22 cellular contexts compared by ENCODE assay signal in genomic region chr3:133749427-133750200, GRCh38. TPM values are rescaled to one million over a fixed set of nuclear protein-coding genes. Genes with fewer than 3 reads are reported as not detected.
DNase-seq lines count a peak whose midpoint lies in the region; ATAC-seq, FAIRE-seq and TF ChIP-seq lines count a peak whose summit lies in the region.
"Had no signal": no experiment of that assay in that cellular context is flagged by ENCODE, and none has a peak within 500 bp of the region (broad histone marks: within the 10 kb centered on the region; RNA-seq: fewer than 3 reads in every experiment).

No MANE protein-coding gene starts in this region.

- peaks cover 0 to 9% of the 10 kb centered on the region in 2 experiments; a peak in 1 of 5 replicates for H3K27me3 ChIP-seq in K562 (ENCODE audit: control insufficient read depth in 2 of 2, insufficient read depth in 2 of 2, low read length in 2 of 2)
- H3K27me3 ChIP-seq in esophagus squamous epithelium, result peaks cover 0 to 25% (median 0%) of the 10 kb centered on the region in 4 donors
- H3K27me3 ChIP-seq in liver (ENCODE audit: control insufficient read depth in 4 of 4, insufficient read depth in 4 of 4, low read length in 3 of 4), result no peaks in the 10 kb centered on the region

- H4K20me1 ChIP-seq in K562 (replicated peaks; ENCODE audit: control insufficient read depth, insufficient read depth, low read length), result no peaks in the 10 kb centered on the region

- no peak overlapping the region for H3K4me2 ChIP-seq in K562 (ENCODE audit: insufficient read depth, low read length)

- H3K9ac ChIP-seq in K562 (ENCODE audit: insufficient read depth in 1 of 2, low read depth in 2 of 2, low read length in 2 of 2), result no peak overlapping the region
- H3K9ac ChIP-seq in liver (ENCODE audit: low read depth in 1 of 2, low read length in 2 of 2), result peak overlapping the region in 1 of 2 donors; percentile 42

- intact Hi-C loops in K562 (cut with micrococcal nuclease) (loop anchor here (5.0 kb wide), 1 partner anchor 87 kb away; the partner anchor contains the start of gene TOPBP1), esophagus squamous epithelium (cut with DNase I) (no loop called here)

- H3K79me2 ChIP-seq in K562 (ENCODE audit: control insufficient read depth, insufficient read depth, low read length), result no peaks in the 10 kb centered on the region

- TF ChIP-seq CTCF in K562 (IDR thresholded peaks at IDR 0.05 in 2 of 3, conservative IDR thresholded peaks at IDR 0.05 in 1 of 3; ENCODE audit: insufficient read depth in 2 of 3, low read depth in 1 of 3, low read length in 3 of 3) (no peak), esophagus squamous epithelium (IDR thresholded peaks at IDR 0.05) (no peak), liver (IDR thresholded peaks at IDR 0.05; ENCODE audit: low read depth, low read length, missing input control) (no peak)

- H3K4me3 ChIP-seq in K562 (no peak overlapping the region), esophagus squamous epithelium (no peak overlapping the region), liver (ENCODE audit: low read depth in 1 of 3, low read length in 3 of 3) (peak overlapping the region; percentile 14 to 52 (median 25))
- H3K4me3 ChIP-seq: SJSA1 had no signal

- H3K9me3 ChIP-seq in K562 (replicated peaks; ENCODE audit: control insufficient read depth, insufficient read depth, low read depth, low read length), result no peaks in the 10 kb centered on the region
- H3K9me3 ChIP-seq in esophagus squamous epithelium, result no peaks in the 10 kb centered on the region
- H3K9me3 ChIP-seq in liver (ENCODE audit: control insufficient read depth in 4 of 4, low read length in 3 of 4), result no peaks in the 10 kb centered on the region
- H3K9me3 ChIP-seq: SJSA1 had no signal

- FAIRE-seq in K562 (lab: Jason Lieb, UNC), result no peak
- FAIRE-seq: GM12891 had no signal

- TF ChIP-seq EP300 in K562 (IDR thresholded peaks at IDR 0.05; ENCODE audit: low read length), result no peak

- peaks cover 4% of the 10 kb centered on the region for H3K9me1 ChIP-seq in K562 (ENCODE audit: control insufficient read depth, insufficient read depth, low read length)

- 53% methylated on average over 5 of the region's 5 CpGs for WGBS in K562 (ENCODE audit: insufficient coverage, low coverage, missing lambda C conversion rate)
- WGBS in esophagus squamous epithelium, 2 donors, result 78 to 79% methylated on average over 5 of the region's 5 CpGs
- WGBS in liver, result 35% methylated on average over 5 of the region's 5 CpGs

- no peak overlapping the region for H2AFZ ChIP-seq in K562 (ENCODE audit: low read depth, low read length)

- POLR2A ChIA-PET in K562 (lab: Yijun Ruan, JAX), result no interaction called here

- CTCF ChIA-PET in K562 (lab: Yijun Ruan, JAX; ENCODE audit: low intra/inter-chr PET ratio), result no interaction called here

- H3K27ac ChIP-seq in K562 (ENCODE audit: extremely low read depth, low read depth, low read length) (no peak overlapping the region), esophagus squamous epithelium (peak overlapping the region; percentile 12 to 66 (median 28)), liver (ENCODE audit: low read depth in 1 of 2, low read length in 2 of 2) (peak overlapping the region; percentile 8 to 9), temporal lobe (ENCODE audit: low read depth, low read length) (peak overlapping the region; percentile 72)
- H3K27ac ChIP-seq: C4-2B, SJSA1 had no signal

- TF ChIP-seq RAD21 in K562 (CRISPR knock-in tag; conservative IDR thresholded peaks at IDR 0.05 in 1 of 2, IDR thresholded peaks at IDR 0.05 in 1 of 2) (no peak), liver (IDR thresholded peaks at IDR 0.05) (no peak)

- DNase-seq in K562 (ENCODE audit: extremely low read depth in 1 of 4, low spot score in 3 of 4), result no peak
- no peak for DNase-seq in esophagus squamous epithelium (lab: John Stamatoyannopoulos, UW)
- no peak for DNase-seq in MV-4-11 (lab: John Stamatoyannopoulos, UW)
- DNase-seq in DMS 273 (lab: John Stamatoyannopoulos, UW; ENCODE audit: unreplicated experiment), result no peak
- DNase-seq in activated CD8-positive, alpha-beta memory T cell treated with anti-CD3 and anti-CD28 coated beads for 24 hours, result no peak
- DNase-seq: CD8-positive, alpha-beta memory T cell; GF-D8; KBM-7; MM.1S; NCI-H1417 treated with DMSO at 0.1 percent for 48 hours; NCI-H2081 treated with DMSO at 0.1 percent for 48 hours; NCI-H226; NCI-H510A; Right ventricle myocardium superior; RPMI8226 had no signal

- H3K4me1 ChIP-seq in K562 (replicated peaks in 1 of 2; ENCODE audit: control insufficient read depth in 2 of 2, insufficient read depth in 2 of 2, low read length in 2 of 2), result peaks cover 31 to 37% of the 10 kb centered on the region in 2 experiments; a peak in 4 of 5 replicates
- H3K4me1 ChIP-seq in esophagus squamous epithelium, result peaks cover 10 to 77% (median 28%) of the 10 kb centered on the region in 3 donors
- H3K4me1 ChIP-seq in liver (ENCODE audit: control insufficient read depth in 4 of 4, insufficient read depth in 4 of 4, low read length in 3 of 4), result peaks cover 3 to 55% (median 36%) of the 10 kb centered on the region in 4 donors
- H3K4me1 ChIP-seq: SJSA1 had no signal

- in situ Hi-C loops in K562 (cut with MboI), result no loop called here

- no peak for ATAC-seq in K562
- ATAC-seq: HCT116 had no signal

- H3K36me3 ChIP-seq in K562 (ENCODE audit: control insufficient read depth, insufficient read depth, low read length) (no peaks in the 10 kb centered on the region), esophagus squamous epithelium (no peaks in the 10 kb centered on the region), liver (ENCODE audit: control insufficient read depth in 4 of 4, insufficient read depth in 3 of 4, low read depth in 1 of 4, low read length in 3 of 4) (peaks cover 9 to 39% (median 24%) of the 10 kb centered on the region in 4 donors)
- H3K36me3 ChIP-seq: SJSA1 had no signal

- BruUV-seq in K562 (replicated peaks; lab: Mats Ljungman, UMichigan), result no TSS peak

- no peak for TF ChIP-seq POLR2A in K562 (conservative IDR thresholded peaks at IDR 0.05)
- no peak for TF ChIP-seq POLR2A in esophagus squamous epithelium (IDR thresholded peaks at IDR 0.05)

TF ChIP-seq in K562, 482 proteins besides CTCF, POLR2A, EP300 and RAD21:
- peak; percentile 68 for TF ChIP-seq RBM25 (IDR thresholded peaks at IDR 0.05; ENCODE audit: low read depth, low read length, severe bottlenecking)
- TF ChIP-seq BHLHE40 (IDR thresholded peaks at IDR 0.05; ENCODE audit: low read length), result no peak

TF ChIP-seq in liver, 16 proteins besides CTCF, POLR2A, EP300 and RAD21 (continues in another document):
- no peak for TF ChIP-seq JUND (IDR thresholded peaks at IDR 0.05)
- no peak for TF ChIP-seq HNF4G (IDR thresholded peaks at IDR 0.05)
- no peak for TF ChIP-seq TAF1 (conservative IDR thresholded peaks at IDR 0.05)

RNA-seq across cellular contexts. Expression of gene TF, which starts 3.4 kb away (rescaled TPM):
- 2.2 and 2.7 TPM in 2 replicates for total RNA-seq in K562 (2011; cell fraction: chromatin; rRNA removed; ENCODE audit: low replicate concordance)
- total RNA-seq in K562 (2011; cell fraction: nucleolus; rRNA removed), result 0.50 and 2.4 TPM in 2 replicates
- total RNA-seq in K562 (2011; cell fraction: nucleoplasm; rRNA removed), result 1.2 and 1.3 TPM in 2 replicates
- total RNA-seq in K562 (2014; rRNA removed) (0.09 and 2.6 TPM in 2 replicates), K562 (2014; rRNA removed; fragmentation: Illumina TruSeq; extraction: Trizol) (2.0 and 2.8 TPM in 2 replicates), K562 (2015; rRNA removed; fragmentation: Illumina TruSeq; extraction: Trizol) (0.51 TPM in 1 of 2 replicates, not detected in the other), K562 (2021) (9.2 and 11.1 TPM in 2 replicates), esophagus squamous epithelium (10 to 100 TPM in 2 of 4 donors, 1 to 10 TPM in 1, under 1 TPM in 1; 0.53 to 17.9 (median 9.4) TPM), liver (1,000 to 10,000 TPM; 5,845 to 6,687 TPM), temporal lobe (2.7 TPM)
- polyA plus RNA-seq in K562 (2011; rRNA removed) (1.1 and 1.5 TPM in 2 replicates), K562 (2014; fragmentation: Illumina TruSeq; extraction: Trizol) (2.6 and 3.1 TPM in 2 replicates), K562 (2014; fragmentation: Nextera tagmentation; extraction: Ambion mirVana) (1 to 10 TPM; 3.1 to 6.7 TPM), K562 (2014; rRNA removed) (3.5 and 3.9 TPM in 2 replicates), liver (1,000 to 10,000 TPM; 5,045 to 9,659 TPM)
- 0.78 and 0.81 TPM in 2 replicates for polyA plus RNA-seq in K562 (2011; cell fraction: cytosol; rRNA removed)
- 1.7 and 3.8 TPM in 2 replicates for polyA plus RNA-seq in K562 (2011; cell fraction: nucleus; rRNA removed)
- 0.42 and 12.7 TPM in 2 replicates for polyA plus RNA-seq in K562 (2012)
- polyA minus RNA-seq in K562 (2011; rRNA and poly(A)+ RNA removed), result 1.1 and 1.9 TPM in 2 replicates
- polyA minus RNA-seq in K562 (2011; cell fraction: cytosol; rRNA and poly(A)+ RNA removed), result 0.67 and 22.6 TPM in 2 replicates
- polyA minus RNA-seq in K562 (2011; cell fraction: nucleus; rRNA and poly(A)+ RNA removed), result 0.89 and 1.6 TPM in 2 replicates
- total RNA-seq: H4, SJSA1 had no signal
- polyA plus RNA-seq: CD8-positive, alpha-beta memory T cell had no signal

RNA-seq across cellular contexts. Expression of gene SRPRB, which starts 56.0 kb away (rescaled TPM):
- total RNA-seq in K562 (2011; cell fraction: chromatin; rRNA removed; ENCODE audit: low replicate concordance), result 42.7 and 49.1 TPM in 2 replicates
- total RNA-seq in K562 (2011; cell fraction: nucleolus; rRNA removed), result 52.2 and 60.0 TPM in 2 replicates
- 75.3 and 87.6 TPM in 2 replicates for total RNA-seq in K562 (2011; cell fraction: nucleoplasm; rRNA removed)
- 37.7 and 41.9 TPM in 2 replicates for total RNA-seq in K562 (2014; rRNA removed)
- total RNA-seq in K562 (2014; rRNA removed; fragmentation: Illumina TruSeq; extraction: Trizol), result 59.5 and 64.5 TPM in 2 replicates
- total RNA-seq in K562 (2015; rRNA removed; fragmentation: Illumina TruSeq; extraction: Trizol), result 37.2 and 41.4 TPM in 2 replicates
- total RNA-seq in K562 (2021), result 57.3 and 60.9 TPM in 2 replicates
- 48.6 and 66.0 TPM in 2 replicates for polyA plus RNA-seq in K562 (2011; rRNA removed)
- 46.2 and 52.0 TPM in 2 replicates for polyA plus RNA-seq in K562 (2011; cell fraction: cytosol; rRNA removed)
- 23.6 and 28.6 TPM in 2 replicates for polyA plus RNA-seq in K562 (2011; cell fraction: nucleus; rRNA removed)
- 37.4 and 49.1 TPM in 2 replicates for polyA plus RNA-seq in K562 (2012)
- polyA plus RNA-seq in K562 (2014; fragmentation: Illumina TruSeq; extraction: Trizol), result 43.8 and 51.1 TPM in 2 replicates
- 10 to 100 TPM; 29.5 to 37.5 TPM for polyA plus RNA-seq in K562 (2014; fragmentation: Nextera tagmentation; extraction: Ambion mirVana)
- polyA plus RNA-seq in K562 (2014; rRNA removed), result 37.2 and 48.4 TPM in 2 replicates
- 84.1 and 107 TPM in 2 replicates for polyA minus RNA-seq in K562 (2011; rRNA and poly(A)+ RNA removed)
- 36.2 and 65.5 TPM in 2 replicates for polyA minus RNA-seq in K562 (2011; cell fraction: cytosol; rRNA and poly(A)+ RNA removed)
- 12.9 and 23.4 TPM in 2 replicates for polyA minus RNA-seq in K562 (2011; cell fraction: nucleus; rRNA and poly(A)+ RNA removed)
- total RNA-seq in esophagus squamous epithelium, result 100 to 1,000 TPM in 1 of 4 donors, 10 to 100 TPM in 3; 25.1 to 107 (median 44.1) TPM
- total RNA-seq in liver, result 10 to 100 TPM; 34.7 to 97.6 TPM
- 10 to 100 TPM; 76.0 to 77.8 TPM for polyA plus RNA-seq in liver
- 23.6 TPM for total RNA-seq in temporal lobe

Comparison
In these comparisons a context has a peak if more than half of its experiments do, and no peak if none do; other contexts are left out.
1. H3K4me3 ChIP-seq: peak in liver (3 of 3); none in K562 (single experiment) and esophagus squamous epithelium (0 of 4).
2. RNA of gene TF, which starts 3.4 kb away (total RNA-seq): 5,845 to 6,687 TPM in liver; 0.53 to 17.9 TPM in esophagus squamous epithelium, 2.7 TPM in temporal lobe (single experiment) and 0.09 to 11.1 TPM in K562; every median in the first group is over 100 times any median in the second.